22 cellular contexts compared by ENCODE assay signal in genomic region chr4:110865611-110866254, GRCh38.
A peak's percentile ranks its signal among the peaks of the same experiment; 100 is the strongest.
DNase-seq lines count a peak whose midpoint lies in the region; ATAC-seq and TF ChIP-seq lines count a peak whose summit lies in the region.
"Had no signal": no experiment of that assay in that cellular context is flagged by ENCODE, and none has a peak within 500 bp of the region (broad histone marks: within the 10 kb centered on the region; RNA-seq: fewer than 3 reads in every experiment).

No MANE protein-coding gene starts in this region.

- H3K27me3 Mint-ChIP-seq in mesothelial cell of epicardium (ENCODE audit: low read depth): no peaks in the 10 kb centered on the region
- H3K27me3 Mint-ChIP-seq: central memory CD8-positive, alpha-beta T cell; stimulated activated naive CD8-positive, alpha-beta T cell treated with anti-CD3 and anti-CD28 coated beads, Interleukin-15, Interleukin-2, amounts not matched to agents 100 ng/mL and 50 ng/mL, for 24 hours had no signal

- H3K4me1 Mint-ChIP-seq in mesothelial cell of epicardium: peaks cover 49% of the 10 kb centered on the region
- H3K4me1 Mint-ChIP-seq: central memory CD8-positive, alpha-beta T cell; neural crest cell had no signal

- H3K4me3 ChIP-seq in choroid plexus epithelial cell (ENCODE audit: low read depth, low read length): no peak overlapping the region
- no peak overlapping the region for H3K4me3 ChIP-seq in psoas muscle
- H3K4me3 ChIP-seq: MG63, Peyer's patch, skin epidermis, vagina had no signal

- no peak overlapping the region for H3K27ac ChIP-seq in psoas muscle
- H3K27ac ChIP-seq: HL-60, Peyer's patch, skin epidermis, vagina had no signal

- H3K4me3 Mint-ChIP-seq in mesothelial cell of epicardium: no peak overlapping the region
- H3K4me3 Mint-ChIP-seq: central memory CD8-positive, alpha-beta T cell; neural crest cell; stimulated activated naive CD8-positive, alpha-beta T cell treated with anti-CD3 and anti-CD28 coated beads, Interleukin-15, Interleukin-2, amounts not matched to agents 100 ng/mL and 50 ng/mL, for 24 hours had no signal

- H3K36me3 ChIP-seq in psoas muscle (ENCODE audit: insufficient read depth in 1 of 2, low read depth in 1 of 2): no peaks in the 10 kb centered on the region
- H3K36me3 ChIP-seq: MG63, Peyer's patch, vagina had no signal

- H3K27me3 ChIP-seq in psoas muscle (ENCODE audit: insufficient read depth in 3 of 3, low read length in 2 of 3): no peaks in the 10 kb centered on the region
- H3K27me3 ChIP-seq: MG63, Peyer's patch, vagina had no signal

- no peaks in the 10 kb centered on the region for H3K9me3 ChIP-seq in psoas muscle
- H3K9me3 ChIP-seq: MG63, Peyer's patch, vagina had no signal

- TF ChIP-seq CTCF in choroid plexus epithelial cell (conservative IDR thresholded peaks at IDR 0.05; ENCODE audit: low read depth, low read length) (no peak), mesothelial cell of epicardium (IDR thresholded peaks at IDR 0.05; ENCODE audit: unreplicated experiment) (no peak), psoas muscle (IDR thresholded peaks at IDR 0.05) (no peak)

- intact Hi-C loops in psoas muscle (cut with DNase I): no loop called here

- WGBS in psoas muscle, 3 donors: 34 to 58% (median 57%) methylated on average over 1 of the region's 1 CpG

- H3K9me3 Mint-ChIP-seq in mesothelial cell of epicardium: peaks cover 3% of the 10 kb centered on the region
- H3K9me3 Mint-ChIP-seq: stimulated activated naive CD8-positive, alpha-beta T cell treated with anti-CD3 and anti-CD28 coated beads, Interleukin-15, Interleukin-2, amounts not matched to agents 100 ng/mL and 50 ng/mL, for 24 hours had no signal

- peak; percentile 29 for DNase-seq in AG08395 (ENCODE audit: low spot score)
- peak; percentile 77 for DNase-seq in HS-27A (ENCODE audit: low read depth)
- DNase-seq in choroid plexus epithelial cell (ENCODE audit: low read depth): peak; percentile 35
- no peak for DNase-seq in mesothelial cell of epicardium (ENCODE audit: low spot score in 2 of 2, unreplicated experiment in 2 of 2)
- DNase-seq in NCI-H1092 treated with DMSO at 0.1 percent for 48 hours (lab: John Stamatoyannopoulos, UW): no peak
- DNase-seq in psoas muscle: no peak
- DNase-seq in epidermal melanocyte (ENCODE audit: insufficient read length, low spot score): no peak
- DNase-seq in NCI-H446 treated with DMSO at 0.1 percent for 48 hours (lab: John Stamatoyannopoulos, UW): no peak
- DNase-seq: activated naive CD4-positive, alpha-beta T cell treated with anti-CD3 and anti-CD28 coated beads, Interleukin-2, amount 50 U/mL, for 16 hours; DMS 273 treated with DMSO at 0.1 percent for 48 hours; hypothalamus; MG63; NCI-H2029; NCI-H774; Peyer's patch; SW 1271 had no signal

- H3K27ac Mint-ChIP-seq in mesothelial cell of epicardium: peak overlapping the region; percentile 69
- H3K27ac Mint-ChIP-seq: stimulated activated naive CD8-positive, alpha-beta T cell treated with anti-CD3 and anti-CD28 coated beads, Interleukin-15, Interleukin-2, amounts not matched to agents 100 ng/mL and 50 ng/mL, for 24 hours had no signal

- H3K4me1 ChIP-seq in psoas muscle: peaks cover 23% of the 10 kb centered on the region
- H3K4me1 ChIP-seq: Peyer's patch, vagina had no signal

- no peak for ATAC-seq in psoas muscle

- H3K36me3 Mint-ChIP-seq in mesothelial cell of epicardium: no peaks in the 10 kb centered on the region

Comparison
In these comparisons a context has a peak if more than half of its experiments do, and no peak if none do; other contexts are left out.
1. DNase-seq: peak in AG08395 (single experiment), HS-27A (single experiment) and choroid plexus epithelial cell (single experiment); none in mesothelial cell of epicardium (0 of 2), NCI-H1092 treated with DMSO at 0.1 percent for 48 hours (single experiment), psoas muscle (0 of 2), epidermal melanocyte (single experiment) and NCI-H446 treated with DMSO at 0.1 percent for 48 hours (single experiment).